8 cellular contexts compared by ENCODE assay signal in genomic region chr16:57601801-57602478, GRCh38. TPM values are rescaled to one million over a fixed set of nuclear protein-coding genes. Genes with fewer than 3 reads are reported as not detected.
DNase-seq lines count a peak whose midpoint lies in the region; ATAC-seq and TF ChIP-seq lines count a peak whose summit lies in the region.
"Had no signal": no experiment of that assay in that cellular context is flagged by ENCODE, and none has a peak within 500 bp of the region (broad histone marks: within the 10 kb centered on the region; RNA-seq: fewer than 3 reads in every experiment).

No MANE protein-coding gene starts in this region.

- H3K27ac Mint-ChIP-seq in activated naive CD8-positive, alpha-beta T cell treated with anti-CD3 and anti-CD28 coated beads, Interleukin-2, amount 50 U/mL, for 24 hours, result peak overlapping the region; percentile 95
- peak overlapping the region; percentile 92 for H3K27ac Mint-ChIP-seq in stimulated activated effector memory CD8-positive, alpha-beta T cell treated with anti-CD3 and anti-CD28 coated beads, Interleukin-12 subunit alpha, Interleukin-12 subunit beta, amount 100 ng/mL, for 72 hours
- no peak overlapping the region for H3K27ac Mint-ChIP-seq in HFFc6

- H3K4me3 Mint-ChIP-seq in activated naive CD8-positive, alpha-beta T cell treated with anti-CD3 and anti-CD28 coated beads, Interleukin-2, amount 50 U/mL, for 24 hours, result peak overlapping the region; percentile 32
- peak overlapping the region; percentile 54 for H3K4me3 Mint-ChIP-seq in stimulated activated effector memory CD8-positive, alpha-beta T cell treated with anti-CD3 and anti-CD28 coated beads, Interleukin-12 subunit alpha, Interleukin-12 subunit beta, amount 100 ng/mL, for 72 hours
- no peak overlapping the region for H3K4me3 Mint-ChIP-seq in HFFc6

- peak; percentile 33 for DNase-seq in NCI-H146 treated with DMSO at 0.1 percent for 48 hours (lab: John Stamatoyannopoulos, UW; ENCODE audit: unreplicated experiment)
- DNase-seq in activated naive CD8-positive, alpha-beta T cell treated with anti-CD3 and anti-CD28 coated beads, Interleukin-2, amount 50 U/mL, for 24 hours, result peak; percentile 62
- DNase-seq in stimulated activated effector memory CD8-positive, alpha-beta T cell treated with anti-CD3 and anti-CD28 coated beads, Interleukin-12 subunit alpha, Interleukin-12 subunit beta, amount 100 ng/mL, for 72 hours (ENCODE audit: low spot score in 2 of 2), result peak in 1 of 2 donors; percentile 85
- no peak for DNase-seq in HFFc6
- DNase-seq in occipital lobe (lab: John Stamatoyannopoulos, UW), result no peak

- ATAC-seq in GM18867 (IDR thresholded peaks at IDR 0.05; ENCODE audit: unreplicated experiment) (peak; percentile 88), HG02623 (IDR thresholded peaks at IDR 0.05; ENCODE audit: unreplicated experiment) (peak; percentile 72)
- peak; percentile 98 for ATAC-seq in activated naive CD8-positive, alpha-beta T cell treated with anti-CD3 and anti-CD28 coated beads, Interleukin-2, amount 50 U/mL, for 24 hours
- peak; percentile 97 for ATAC-seq in stimulated activated effector memory CD8-positive, alpha-beta T cell treated with anti-CD3 and anti-CD28 coated beads, Interleukin-12 subunit alpha, Interleukin-12 subunit beta, amount 100 ng/mL, for 72 hours

- H3K9me3 Mint-ChIP-seq in activated naive CD8-positive, alpha-beta T cell treated with anti-CD3 and anti-CD28 coated beads, Interleukin-2, amount 50 U/mL, for 24 hours, result peaks cover 10% of the 10 kb centered on the region
- peaks cover 12% of the 10 kb centered on the region for H3K9me3 Mint-ChIP-seq in stimulated activated effector memory CD8-positive, alpha-beta T cell treated with anti-CD3 and anti-CD28 coated beads, Interleukin-12 subunit alpha, Interleukin-12 subunit beta, amount 100 ng/mL, for 72 hours
- peaks cover 6% of the 10 kb centered on the region; the same call in 1 of the 2 replicates for H3K9me3 Mint-ChIP-seq in HFFc6

- TF ChIP-seq CTCF in HFFc6 (IDR thresholded peaks at IDR 0.05), result no peak

- no peaks in the 10 kb centered on the region for H3K27me3 Mint-ChIP-seq in activated naive CD8-positive, alpha-beta T cell treated with anti-CD3 and anti-CD28 coated beads, Interleukin-2, amount 50 U/mL, for 24 hours
- peaks cover 39% of the 10 kb centered on the region for H3K27me3 Mint-ChIP-seq in HFFc6 (ENCODE audit: insufficient read depth)

- peaks cover 50% of the 10 kb centered on the region for H3K4me1 Mint-ChIP-seq in activated naive CD8-positive, alpha-beta T cell treated with anti-CD3 and anti-CD28 coated beads, Interleukin-2, amount 50 U/mL, for 24 hours
- H3K4me1 Mint-ChIP-seq in stimulated activated effector memory CD8-positive, alpha-beta T cell treated with anti-CD3 and anti-CD28 coated beads, Interleukin-12 subunit alpha, Interleukin-12 subunit beta, amount 100 ng/mL, for 72 hours, result peaks cover 82% of the 10 kb centered on the region
- no peaks in the 10 kb centered on the region for H3K4me1 Mint-ChIP-seq in HFFc6 (ENCODE audit: low read depth)

- peaks cover 4% of the 10 kb centered on the region for H3K36me3 Mint-ChIP-seq in activated naive CD8-positive, alpha-beta T cell treated with anti-CD3 and anti-CD28 coated beads, Interleukin-2, amount 50 U/mL, for 24 hours (ENCODE audit: low read depth)
- H3K36me3 Mint-ChIP-seq in stimulated activated effector memory CD8-positive, alpha-beta T cell treated with anti-CD3 and anti-CD28 coated beads, Interleukin-12 subunit alpha, Interleukin-12 subunit beta, amount 100 ng/mL, for 72 hours, result peaks cover 83% of the 10 kb centered on the region
- H3K36me3 Mint-ChIP-seq in HFFc6 (ENCODE audit: low read depth), result no peaks in the 10 kb centered on the region

RNA-seq across cellular contexts. Expression of gene ADGRG1, which starts 26.5 kb away (rescaled TPM):
- total RNA-seq in HFFc6 (2021; fragmentation: NEBNext Ultra II Directional; extraction: Animal tissue kit (Norgen Biotek cat#: 25700)), result 1 to 10 TPM in 1 of 6 experiments, under 1 TPM in 5; 0.18 to 1.4 (median 0.50) TPM
- 31.4 TPM for total RNA-seq in occipital lobe

RNA-seq across cellular contexts. Expression of gene ADGRG5, which starts 59.5 kb away (rescaled TPM):
- not detected for total RNA-seq in HFFc6 (2021; fragmentation: NEBNext Ultra II Directional; extraction: Animal tissue kit (Norgen Biotek cat#: 25700))
- total RNA-seq in occipital lobe, result not detected
- total RNA-seq: SJCRH30 had no signal

Comparison
In these comparisons a context has a peak if more than half of its experiments do, and no peak if none do; other contexts are left out.
1. DNase-seq: peak in NCI-H146 treated with DMSO at 0.1 percent for 48 hours (single experiment) and activated naive CD8-positive, alpha-beta T cell treated with anti-CD3 and anti-CD28 coated beads, Interleukin-2, amount 50 U/mL, for 24 hours (single experiment); none in HFFc6 (single experiment) and occipital lobe (single experiment).
2. RNA of gene ADGRG1, which starts 26.5 kb away (total RNA-seq): 31.4 TPM in occipital lobe (single experiment); 0.18 to 1.4 TPM in HFFc6; every median in the first group is over 10 times any median in the second.
3. Peak in every context shown above with its lines, with median percentiles within 50 percentile points of each other: ATAC-seq.